ENCODE assay signal across 8 cellular contexts in genomic region chr14:25111061-25111601, GRCh38.
DNase-seq lines count a peak whose midpoint lies in the region; ATAC-seq and TF ChIP-seq lines count a peak whose summit lies in the region.
"Had no signal": no experiment of that assay in that cellular context is flagged by ENCODE, and none has a peak within 500 bp of the region (broad histone marks: within the 10 kb centered on the region; RNA-seq: fewer than 3 reads in every experiment).

No MANE protein-coding gene starts in this region.

- intact Hi-C loops in IMR-90 (cut with micrococcal nuclease): loop anchor here (10.0 kb wide), 1 partner anchor 266 kb away; no protein-coding TSS in a partner anchor
- intact Hi-C loops in thyroid gland (cut with DNase I): no loop called here

- CTCF ChIA-PET in IMR-90 (lab: Yijun Ruan, JAX): interaction anchor here (0.7 kb wide), 1 partner anchor 137 kb away, joined by 3 read pairs; no protein-coding TSS in a partner anchor

- H2AFZ ChIP-seq in IMR-90 (replicated peaks; ENCODE audit: low read length, poor library complexity): no peak overlapping the region

- peaks cover 3% of the 10 kb centered on the region; the same call in 1 of the 2 replicates for H3K9me1 ChIP-seq in IMR-90 (ENCODE audit: insufficient read depth, low read length)

- no TSS peak for BruUV-seq in IMR-90 (replicated peaks; lab: Mats Ljungman, UMichigan)

- peak overlapping the region; percentile 59 for H3K56ac ChIP-seq in IMR-90 (ENCODE audit: extremely low read depth, insufficient read depth, low read length)

- H3K4me3 ChIP-seq in IMR-90 (ENCODE audit: insufficient read depth, low read depth, low read length) (no peak overlapping the region), choroid plexus epithelial cell (ENCODE audit: low read depth, low read length) (no peak overlapping the region), thyroid gland (replicated peaks in 1 of 3) (no peak overlapping the region)

- dilution Hi-C loops in IMR-90 (cut with HindIII; ENCODE audit: low sequenced_read_pairs, unreplicated experiment): no loop called here

- no peak overlapping the region for H2AK5ac ChIP-seq in IMR-90 (ENCODE audit: low read depth, low read length)

- peak overlapping the region; percentile 81 for H2BK120ac ChIP-seq in IMR-90 (ENCODE audit: low read depth, low read length)

- H3K4ac ChIP-seq in IMR-90 (ENCODE audit: low read depth, low read length): peak overlapping the region; percentile 59; the same call in 1 of the 2 replicates

- peaks cover 9% of the 10 kb centered on the region; the same call in 1 of the 2 replicates for H3K4me1 ChIP-seq in IMR-90 (ENCODE audit: control insufficient read depth, insufficient read depth, low read length)
- H3K4me1 ChIP-seq in thyroid gland: peaks cover 7% of the 10 kb centered on the region in 2 donors

- no peaks in the 10 kb centered on the region for H4K20me1 ChIP-seq in IMR-90 (ENCODE audit: insufficient read depth, low read length)

- no peaks in the 10 kb centered on the region for H3K79me1 ChIP-seq in IMR-90 (ENCODE audit: low read depth in 1 of 2, low read length in 2 of 2)

- no peak for TF ChIP-seq POLR2A in IMR-90 (IDR thresholded peaks at IDR 0.05; ENCODE audit: low read depth, low read length)
- TF ChIP-seq POLR2A in thyroid gland (IDR thresholded peaks at IDR 0.05): peak in 1 of 2 donors; percentile 31

- H3K9me3 ChIP-seq in IMR-90 (ENCODE audit: control insufficient read depth, insufficient read depth, low read length) (no peaks in the 10 kb centered on the region), thyroid gland (no peaks in the 10 kb centered on the region)

- H4K91ac ChIP-seq in IMR-90 (ENCODE audit: insufficient read depth, low read depth, low read length): peak overlapping the region; percentile 76; the same call in 1 of the 2 replicates

- H2BK15ac ChIP-seq in IMR-90 (ENCODE audit: low read depth, low read length): 0 out of 3 replicates have a peak overlapping the region, but pooled peaks have one; percentile 4

- TF ChIP-seq CTCF in IMR-90 (conservative IDR thresholded peaks at IDR 0.05; ENCODE audit: low read depth, low read length): no peak
- TF ChIP-seq CTCF in choroid plexus epithelial cell (conservative IDR thresholded peaks at IDR 0.05; ENCODE audit: low read depth, low read length): no peak
- peak in 1 of 6 experiments; percentile 28 for TF ChIP-seq CTCF in thyroid gland (IDR thresholded peaks at IDR 0.05)

- peak overlapping the region in 1 of 2 experiments; percentile 58; a peak in 2 of 4 replicates for H4K8ac ChIP-seq in IMR-90 (ENCODE audit: low read depth in 2 of 2, low read length in 2 of 2)

- H3K23ac ChIP-seq in IMR-90 (ENCODE audit: low read depth, low read length): no peak overlapping the region

- H3K36me3 ChIP-seq in IMR-90 (ENCODE audit: control insufficient read depth, insufficient read depth, low read length) (no peaks in the 10 kb centered on the region), thyroid gland (no peaks in the 10 kb centered on the region)

- POLR2A ChIA-PET in IMR-90 (lab: Charles Lee; ENCODE audit: unreplicated experiment): no interaction called here

- ATAC-seq in IMR-90 (ENCODE audit: low read depth): peak; percentile 90
- no peak for ATAC-seq in HG03159 (IDR thresholded peaks at IDR 0.05; ENCODE audit: unreplicated experiment)

- no peaks in the 10 kb centered on the region for H3K27me3 ChIP-seq in IMR-90 (ENCODE audit: control insufficient read depth, insufficient read depth, low read length)
- H3K27me3 ChIP-seq in thyroid gland: no peaks in the 10 kb centered on the region

- in situ Hi-C loops in IMR-90 (cut with MboI; ENCODE audit: low sequenced_read_pairs): no loop called here

- no peak overlapping the region; the same call in 1 of the 2 replicates for H3K9ac ChIP-seq in IMR-90 (ENCODE audit: low read depth, low read length)

- H2BK20ac ChIP-seq in IMR-90 (ENCODE audit: low read depth, low read length): peak overlapping the region; percentile 86

- 0 out of 2 replicates have a peak, but pooled peaks have one; percentile 6 for TF ChIP-seq RAD21 in IMR-90 (IDR thresholded peaks at IDR 0.05; ENCODE audit: low read length)

- H3K14ac ChIP-seq in IMR-90 (replicated peaks; ENCODE audit: low read depth, low read length): no peak overlapping the region

- H4K5ac ChIP-seq in IMR-90 (ENCODE audit: low read depth, low read length): no peak overlapping the region

- H3K18ac ChIP-seq in IMR-90 (ENCODE audit: low read depth, low read length): peak overlapping the region; percentile 7; the same call in 1 of the 2 replicates

- WGBS in IMR-90 (ENCODE audit: extremely low coverage in 2 of 2, insufficient read length in 1 of 2), 2 experiments: 0% methylated on average over 1 of the region's 2 CpGs; no CpG with 5 or more reads in 1 of the 2 experiments
- WGBS in thyroid gland, 2 donors: 20% methylated on average over 2 of the region's 2 CpGs

- H3K27ac ChIP-seq in IMR-90 (ENCODE audit: insufficient read depth, low read length) (peak overlapping the region; percentile 66; the same call in 1 of the 2 replicates), thyroid gland (peak overlapping the region; percentile 78 to 95 (median 82))

- no peak overlapping the region for H2AK9ac ChIP-seq in IMR-90 (replicated peaks; ENCODE audit: low read depth, low read length, poor library complexity)

- peak overlapping the region; percentile 78 for H2BK5ac ChIP-seq in IMR-90 (ENCODE audit: low read depth, low read length, poor library complexity, severe bottlenecking)

- peak; percentile 98 for DNase-seq in IMR-90
- DNase-seq in choroid plexus epithelial cell (ENCODE audit: low read depth): peak; percentile 96
- peak; percentile 76 for DNase-seq in left kidney (ENCODE audit: low read depth, low spot score)
- peak; percentile 53 to 64 for DNase-seq in thyroid gland
- DNase-seq in OCI-M2 (lab: John Stamatoyannopoulos, UW; ENCODE audit: unreplicated experiment): no peak
- no peak for DNase-seq in HK-2 (ENCODE audit: unreplicated experiment)
- DNase-seq: NCI-H446 treated with DMSO at 0.1 percent for 48 hours had no signal

- H3K4me2 ChIP-seq in IMR-90 (ENCODE audit: low read depth, low read length): peak overlapping the region; percentile 1; the same call in 1 of the 2 replicates

TF ChIP-seq in IMR-90, 13 proteins besides CTCF, POLR2A, EP300 and RAD21:
- TF ChIP-seq MXI1 (IDR thresholded peaks at IDR 0.05; ENCODE audit: borderline replicate concordance, low read depth, low read length) (no peak), ELK1 (IDR thresholded peaks at IDR 0.05; ENCODE audit: borderline replicate concordance, low read depth, low read length) (no peak), USF2 (IDR thresholded peaks at IDR 0.05; ENCODE audit: low read depth, low read length) (no peak), SMC3 (IDR thresholded peaks at IDR 0.05; ENCODE audit: low read depth, low read length) (0 out of 2 replicates have a peak, but pooled peaks have one; percentile 11), RCOR1 (IDR thresholded peaks at IDR 0.05; ENCODE audit: insufficient replicate concordance, low read length) (peak; percentile 18), MAFK (IDR thresholded peaks at IDR 0.05; ENCODE audit: low read depth, low read length) (peak; percentile 49), BHLHE40 (IDR thresholded peaks at IDR 0.05; ENCODE audit: low read depth, low read length) (peak; percentile 64; the same call in 1 of the 2 replicates), MAZ (IDR thresholded peaks at IDR 0.05; ENCODE audit: borderline replicate concordance, low read depth, low read length) (peak; percentile 40; the same call in 1 of the 2 replicates), RFX5 (IDR thresholded peaks at IDR 0.05; ENCODE audit: low read depth, low read length) (no peak), NFE2L2 (IDR thresholded peaks at IDR 0.05; ENCODE audit: low read depth, low read length) (peak; percentile 78), FOS (IDR thresholded peaks at IDR 0.05; ENCODE audit: low read depth, low read length) (peak; percentile 50), CHD1 (IDR thresholded peaks at IDR 0.05; ENCODE audit: low read depth, low read length) (no peak), CEBPB (IDR thresholded peaks at IDR 0.05; ENCODE audit: low read depth, low read length) (peak; percentile 83)

Comparison
In these comparisons a context has a peak if more than half of its experiments do, and no peak if none do; other contexts are left out.
1. DNase-seq: peak in IMR-90 (single experiment), choroid plexus epithelial cell (single experiment), left kidney (single experiment) and thyroid gland (2 of 2); none in OCI-M2 (single experiment) and HK-2 (single experiment).